Comparison of ENCODE assay signal across 8 cellular contexts in the genomic region with DNA sequence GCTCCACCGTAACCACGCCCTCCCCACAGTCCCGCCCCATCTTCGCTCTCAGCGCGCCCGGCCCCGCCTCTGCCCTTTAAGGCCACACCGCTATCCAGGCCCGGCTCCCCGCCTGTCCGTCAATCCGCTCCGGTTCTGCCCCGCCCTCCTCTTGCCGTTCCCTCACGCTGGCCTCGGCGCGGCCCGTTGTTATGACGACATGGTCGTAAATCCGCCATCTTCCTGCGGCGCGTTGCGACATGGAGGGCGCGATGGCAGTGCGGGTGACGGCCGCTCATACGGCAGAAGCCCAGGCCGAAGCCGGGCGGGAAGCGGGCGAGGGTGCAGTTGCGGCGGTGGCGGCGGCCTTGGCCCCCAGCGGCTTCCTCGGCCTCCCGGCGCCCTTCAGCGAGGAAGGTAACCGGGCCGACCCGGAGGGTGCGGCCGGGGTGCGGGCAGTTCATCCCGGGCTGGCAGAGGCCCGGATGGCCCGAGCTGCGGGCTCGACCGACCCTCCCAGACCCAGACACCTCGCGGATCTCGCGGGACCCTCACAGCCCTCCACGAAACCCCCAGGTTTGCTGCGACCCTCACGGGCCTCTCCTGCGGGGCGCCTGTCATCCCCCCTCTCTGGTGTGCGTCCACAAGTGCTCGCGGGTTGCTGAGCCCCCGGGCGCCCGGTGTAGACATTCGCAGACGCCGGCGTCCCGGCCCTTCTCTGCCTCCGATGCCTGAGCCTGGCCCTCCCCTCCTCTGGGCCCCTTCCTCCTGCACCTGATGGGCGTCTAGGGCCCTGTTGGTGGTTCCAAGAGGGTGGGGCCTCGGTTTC. TPM values are rescaled to one million over a fixed set of nuclear protein-coding genes. Genes with fewer than 3 reads are reported as not detected.
DNase-seq lines count a peak whose midpoint lies in the region; ATAC-seq and TF ChIP-seq lines count a peak whose summit lies in the region.

E4F1 (plus strand) TSS at position 217 of the 808 bp plus-strand sequence; CDS start at position 240, 23 bp downstream.

- peak; percentile 98 to 99 for DNase-seq in AML-193 (lab: John Stamatoyannopoulos, UW)
- DNase-seq in NCI-H510A treated with DMSO at 0.1 percent for 48 hours (lab: John Stamatoyannopoulos, UW): peak; percentile 95
- peak; percentile 100 for DNase-seq in activated CD4-positive, alpha-beta T cell treated with anti-CD3 and anti-CD28 coated beads for 36 hours
- DNase-seq in choroid plexus epithelial cell (ENCODE audit: low read depth): peak; percentile 100
- DNase-seq in kidney glomerular epithelial cell (lab: John Stamatoyannopoulos, UW): peak; percentile 97
- peak; percentile 98 to 99 for DNase-seq in stimulated activated CD4-positive, alpha-beta T cell treated with anti-CD3 and anti-CD28 coated beads, Interleukin-1b, Interleukin-23, amount 100 ng/mL, for 1 hour (ENCODE audit: low read depth in 2 of 2)

- peak within 1 kb of the TSS; percentile 13 for H3K27ac Mint-ChIP-seq in activated CD4-positive, alpha-beta T cell treated with anti-CD3 and anti-CD28 coated beads for 36 hours

- no peaks in the 10 kb centered on the region for H3K27me3 Mint-ChIP-seq in activated CD4-positive, alpha-beta T cell treated with anti-CD3 and anti-CD28 coated beads for 36 hours

- no peaks in the 10 kb centered on the region for H3K9me3 Mint-ChIP-seq in activated CD4-positive, alpha-beta T cell treated with anti-CD3 and anti-CD28 coated beads for 36 hours (ENCODE audit: low read depth)

- CTCF ChIA-PET in activated CD4-positive, alpha-beta T cell treated with anti-CD3 and anti-CD28 coated beads for 36 hours (lab: Charles Lee): interaction anchor here (0.9 to 1.4 kb wide), 2 partner anchors 17 to 205 kb away, joined by 3 read pairs; no protein-coding TSS in a partner anchor

- H3K36me3 Mint-ChIP-seq in activated CD4-positive, alpha-beta T cell treated with anti-CD3 and anti-CD28 coated beads for 36 hours (ENCODE audit: low read depth): peaks cover 10% of the 10 kb centered on the region

- peak within 1 kb of the TSS; percentile 78 for H3K4me3 Mint-ChIP-seq in activated CD4-positive, alpha-beta T cell treated with anti-CD3 and anti-CD28 coated beads for 36 hours

- H3K4me1 Mint-ChIP-seq in activated CD4-positive, alpha-beta T cell treated with anti-CD3 and anti-CD28 coated beads for 36 hours: peaks cover 15% of the 10 kb centered on the region

- peak; percentile 98 for TF ChIP-seq POLR2A in GM19193 (IDR thresholded peaks at IDR 0.05; ENCODE audit: extremely low read depth, insufficient read depth, insufficient read length)

- ATAC-seq in HG03439 (IDR thresholded peaks at IDR 0.05; ENCODE audit: unreplicated experiment): peak; percentile 93
- ATAC-seq in activated CD4-positive, alpha-beta T cell treated with anti-CD3 and anti-CD28 coated beads for 36 hours: peak; percentile 99

- H3K4me3 ChIP-seq in choroid plexus epithelial cell (ENCODE audit: low read depth, low read length): peak within 1 kb of the TSS; percentile 86

- TF ChIP-seq CTCF in choroid plexus epithelial cell (conservative IDR thresholded peaks at IDR 0.05; ENCODE audit: low read depth, low read length): no peak

- POLR2A ChIA-PET in activated CD4-positive, alpha-beta T cell treated with anti-CD3 and anti-CD28 coated beads for 36 hours (lab: Charles Lee): interaction anchor here (1.4 kb wide), 1 partner anchor 30 kb away, joined by 3 read pairs; no protein-coding TSS in a partner anchor

- intact Hi-C loops in activated CD4-positive, alpha-beta T cell treated with anti-CD3 and anti-CD28 coated beads for 36 hours (cut with DNase I, micrococcal nuclease): loop anchor here (1.0 to 10.0 kb wide), 19 partner anchors 8 to 531 kb away; partner anchors contain the start of genes ECI1 (in 2 of the 2), MLST8 (in 2 of the 2), RNPS1 (in 2 of the 2) and TRAF7 (in 2 of the 2)

RNA-seq across cellular contexts. Expression of gene E4F1, which starts in this region (rescaled TPM):
- 10 to 100 TPM; 18.0 to 18.6 TPM for total RNA-seq in activated CD4-positive, alpha-beta T cell treated with anti-CD3 and anti-CD28 coated beads for 36 hours

Comparison
In these comparisons a context has a peak if more than half of its experiments do, and no peak if none do; other contexts are left out.
1. Peak in every context shown above with its lines: DNase-seq, ATAC-seq and H3K4me3 ChIP-seq.